In genomic region chr2:148302526-148302925, GRCh38 we compare ENCODE assay signal across 7 cellular contexts.
"Had no signal": no experiment of that assay in that cellular context is flagged by ENCODE, and none has a peak within 500 bp of the region (broad histone marks: within the 10 kb centered on the region; RNA-seq: fewer than 3 reads in every experiment).

No MANE protein-coding gene starts in this region.

- H3K4me3 Mint-ChIP-seq: HFFc6 had no signal

- H3K9me3 Mint-ChIP-seq: HFFc6 had no signal

- H3K4me3 ChIP-seq: GM23248, HAP-1, K562 had no signal

- H3K4me2 ChIP-seq: KMS-11 had no signal

- H3K9me3 ChIP-seq: HAP-1 had no signal

- H3K36me3 ChIP-seq: HAP-1 had no signal

- DNase-seq: GM23248, HFFc6, IMR-90 had no signal

- H3K27ac ChIP-seq: GM23248, KMS-11 had no signal

- H2AFZ ChIP-seq: GM23248 had no signal

- H3K27ac Mint-ChIP-seq: HFFc6 had no signal

- H3K9ac ChIP-seq: GM23248, KMS-11 had no signal

- ATAC-seq: HCT116, K562 had no signal
